ENCODE assay signal across 3 cellular contexts in genomic region chr7:143816471-143817140, GRCh38. TPM values are rescaled to one million over a fixed set of nuclear protein-coding genes. Genes with fewer than 3 reads are reported as not detected.
"Had no signal": no experiment of that assay in that cellular context is flagged by ENCODE, and none has a peak within 500 bp of the region (broad histone marks: within the 10 kb centered on the region; RNA-seq: fewer than 3 reads in every experiment).

No MANE protein-coding gene starts in this region.

RNA-seq across cellular contexts. Expression of gene CTAGE6, which starts 59.1 kb away (rescaled TPM):
- total RNA-seq: MCF 10A, OCI-LY7, SJSA1 had no signal
